Comparison of ENCODE assay signal across 3 cellular contexts in the genomic region with DNA sequence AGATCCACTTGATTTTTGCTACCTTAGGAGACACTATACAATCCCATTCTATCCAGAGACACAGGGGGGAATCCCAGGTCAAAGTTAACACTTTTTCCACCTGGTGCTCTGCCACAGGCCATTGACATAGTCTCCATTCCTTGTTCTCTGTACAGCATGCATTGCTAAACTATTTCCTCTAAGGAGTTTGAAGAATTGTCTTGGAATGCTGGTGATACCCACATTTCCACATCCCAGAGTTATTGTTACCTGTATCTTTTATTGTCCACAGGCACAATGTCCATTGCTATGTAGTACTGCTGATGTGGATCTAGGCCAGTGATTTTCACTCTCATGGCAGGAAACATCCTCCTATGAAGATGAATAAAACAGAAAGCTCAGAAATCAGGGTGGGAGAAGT.
"Had no signal": no experiment of that assay in that cellular context is flagged by ENCODE, and none has a peak within 500 bp of the region (broad histone marks: within the 10 kb centered on the region; RNA-seq: fewer than 3 reads in every experiment).

No MANE protein-coding gene starts in this region.

- DNase-seq: GDM1, GF-D8 had no signal

- H3K4me3 ChIP-seq: GM12878 had no signal
